In the genomic region with DNA sequence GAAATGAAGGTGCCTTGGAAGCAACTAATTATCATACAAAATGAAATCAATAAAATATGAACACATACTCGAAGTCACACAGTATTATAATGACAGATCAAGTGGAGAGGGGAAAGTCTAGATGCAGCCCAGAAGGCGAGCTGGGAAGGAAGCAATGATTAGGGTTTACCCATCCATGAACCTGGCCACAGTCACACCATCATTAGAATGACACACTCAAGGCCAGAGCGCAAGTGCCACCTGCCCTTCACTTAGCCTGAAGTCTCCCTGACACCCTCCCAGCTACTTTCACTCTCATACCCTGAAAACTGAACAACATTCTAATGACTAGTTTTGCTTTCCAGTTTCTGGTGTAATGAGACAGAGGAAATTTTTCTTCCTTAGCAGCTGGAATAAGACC, we compare ENCODE assay signal across 1 cellular context.
TF ChIP-seq lines count a peak whose summit lies in the region.

No MANE protein-coding gene starts in this region.

TF ChIP-seq in GM12878, 131 proteins besides CTCF, POLR2A, EP300 and RAD21 (continued from another document):
- TF ChIP-seq, protein P1, sequence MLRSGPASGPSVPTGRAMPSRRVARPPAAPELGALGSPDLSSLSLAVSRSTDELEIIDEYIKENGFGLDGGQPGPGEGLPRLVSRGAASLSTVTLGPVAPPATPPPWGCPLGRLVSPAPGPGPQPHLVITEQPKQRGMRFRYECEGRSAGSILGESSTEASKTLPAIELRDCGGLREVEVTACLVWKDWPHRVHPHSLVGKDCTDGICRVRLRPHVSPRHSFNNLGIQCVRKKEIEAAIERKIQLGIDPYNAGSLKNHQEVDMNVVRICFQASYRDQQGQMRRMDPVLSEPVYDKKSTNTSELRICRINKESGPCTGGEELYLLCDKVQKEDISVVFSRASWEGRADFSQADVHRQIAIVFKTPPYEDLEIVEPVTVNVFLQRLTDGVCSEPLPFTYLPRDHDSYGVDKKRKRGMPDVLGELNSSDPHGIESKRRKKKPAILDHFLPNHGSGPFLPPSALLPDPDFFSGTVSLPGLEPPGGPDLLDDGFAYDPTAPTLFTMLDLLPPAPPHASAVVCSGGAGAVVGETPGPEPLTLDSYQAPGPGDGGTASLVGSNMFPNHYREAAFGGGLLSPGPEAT (IDR thresholded peaks at IDR 0.05; ENCODE audit: low read depth): no peak
- TF ChIP-seq CREM (IDR thresholded peaks at IDR 0.05; ENCODE audit: low read depth) (no peak), HDAC6 (IDR thresholded peaks at IDR 0.05; ENCODE audit: unreplicated experiment) (no peak), HCFC1 (IDR thresholded peaks at IDR 0.05; ENCODE audit: low read length) (no peak), SMARCA5 (IDR thresholded peaks at IDR 0.05) (no peak), BHLHE40 (IDR thresholded peaks at IDR 0.05; ENCODE audit: borderline replicate concordance in 1 of 2, low read depth in 2 of 2, low read length in 1 of 2) (no peak), RELA (IDR thresholded peaks at IDR 0.05; ENCODE audit: borderline replicate concordance, partially characterized antibody) (no peak), SIX5 (IDR thresholded peaks at IDR 0.05; ENCODE audit: low read depth, low read length, severe bottlenecking) (no peak), NR2C2 (IDR thresholded peaks at IDR 0.05; ENCODE audit: borderline replicate concordance, control insufficient read depth, insufficient read length, low read depth) (no peak), ZNF622 (IDR thresholded peaks at IDR 0.05) (no peak), SRF (IDR thresholded peaks at IDR 0.05; ENCODE audit: low read depth in 2 of 2, low read length in 2 of 2) (no peak)
- TF ChIP-seq, protein P2, sequence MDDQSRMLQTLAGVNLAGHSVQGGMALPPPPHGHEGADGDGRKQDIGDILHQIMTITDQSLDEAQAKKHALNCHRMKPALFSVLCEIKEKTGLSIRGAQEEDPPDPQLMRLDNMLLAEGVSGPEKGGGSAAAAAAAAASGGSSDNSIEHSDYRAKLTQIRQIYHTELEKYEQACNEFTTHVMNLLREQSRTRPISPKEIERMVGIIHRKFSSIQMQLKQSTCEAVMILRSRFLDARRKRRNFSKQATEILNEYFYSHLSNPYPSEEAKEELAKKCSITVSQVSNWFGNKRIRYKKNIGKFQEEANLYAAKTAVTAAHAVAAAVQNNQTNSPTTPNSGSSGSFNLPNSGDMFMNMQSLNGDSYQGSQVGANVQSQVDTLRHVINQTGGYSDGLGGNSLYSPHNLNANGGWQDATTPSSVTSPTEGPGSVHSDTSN (IDR thresholded peaks at IDR 0.05; ENCODE audit: insufficient replicate concordance, low read depth, low read length): no peak
